Comparison of ENCODE assay signal across 8 cellular contexts in genomic region chr10:73246783-73247508, GRCh38. TPM values are rescaled to one million over a fixed set of nuclear protein-coding genes. Genes with fewer than 3 reads are reported as not detected.
DNase-seq lines count a peak whose midpoint lies in the region; ATAC-seq and TF ChIP-seq lines count a peak whose summit lies in the region.

DNAJC9 (minus strand) TSS chr10:73247255; CDS start chr10:73247189, 66 bp downstream.

- H3K4me1 Mint-ChIP-seq in mesothelial cell of epicardium = peaks cover 51% of the 10 kb centered on the region

- H3K4me3 Mint-ChIP-seq in mesothelial cell of epicardium = peak within 1 kb of the TSS; percentile 98

- in situ Hi-C loops in Caki2 (cut with HindIII; ENCODE audit: low pct_unique_long_range_greater_than_20kb, low sequenced_read_pairs) (no loop called here), endometrial microvascular endothelial cells (cut with HindIII; ENCODE audit: inconsistent ontology term, low pct_unique_long_range_greater_than_20kb, low sequenced_read_pairs) (no loop called here)

- no peak for TF ChIP-seq CTCF in mesothelial cell of epicardium (IDR thresholded peaks at IDR 0.05; ENCODE audit: unreplicated experiment)

- peak; percentile 95 for DNase-seq in Caki2 (ENCODE audit: low read depth)
- DNase-seq in HUDEP-2 (lab: John Stamatoyannopoulos, UW; ENCODE audit: unreplicated experiment in 76 of 76) = peak; percentile 51 to 98 (median 93)
- peak; percentile 89 for DNase-seq in NOMO-1 treated with dmso at 0.1 percent for 144 hours (lab: John Stamatoyannopoulos, UW; ENCODE audit: unreplicated experiment)
- DNase-seq in activated CD8-positive, alpha-beta memory T cell treated with anti-CD3 and anti-CD28 coated beads, Interleukin-2, amount 50 U/mL, for 1 hour (ENCODE audit: extremely low read depth) = peak; percentile 79
- DNase-seq in mesothelial cell of epicardium (ENCODE audit: low spot score in 2 of 2, unreplicated experiment in 2 of 2) = peak; percentile 92 to 97
- peak; percentile 93 to 95 for DNase-seq in stimulated activated CD8-positive, alpha-beta memory T cell treated with anti-CD3 and anti-CD28 coated beads, Interleukin-15, amount 100 ng/mL, for 48 hours (ENCODE audit: low read depth in 2 of 2)

- H3K27me3 Mint-ChIP-seq in mesothelial cell of epicardium (ENCODE audit: low read depth) = no peaks in the 10 kb centered on the region

- H3K27ac Mint-ChIP-seq in mesothelial cell of epicardium = peak within 1 kb of the TSS; percentile 99

- peaks cover 18% of the 10 kb centered on the region for H3K36me3 Mint-ChIP-seq in mesothelial cell of epicardium

- peak; percentile 78 for ATAC-seq in GM21381 (IDR thresholded peaks at IDR 0.05; ENCODE audit: unreplicated experiment)

- no peaks in the 10 kb centered on the region for H3K9me3 Mint-ChIP-seq in mesothelial cell of epicardium

RNA-seq across cellular contexts. Expression of gene DNAJC9, which starts in this region (rescaled TPM):
- 35.6 and 39.1 TPM in 2 replicates for total RNA-seq in Caki2 (2014; rRNA removed; shearing (Covaris generic); ENCODE audit: low replicate concordance)
- total RNA-seq in endometrial microvascular endothelial cells (ENCODE audit: inconsistent ontology term) = 63.9 TPM
- total RNA-seq in mesothelial cell of epicardium = 32.1 to 32.7 TPM (median 32.5 TPM) in 3 replicates

Comparison
In these comparisons a context has a peak if more than half of its experiments do, and no peak if none do; other contexts are left out.
1. Peak in every context shown above with its lines: DNase-seq and ATAC-seq.